In the genomic region with DNA sequence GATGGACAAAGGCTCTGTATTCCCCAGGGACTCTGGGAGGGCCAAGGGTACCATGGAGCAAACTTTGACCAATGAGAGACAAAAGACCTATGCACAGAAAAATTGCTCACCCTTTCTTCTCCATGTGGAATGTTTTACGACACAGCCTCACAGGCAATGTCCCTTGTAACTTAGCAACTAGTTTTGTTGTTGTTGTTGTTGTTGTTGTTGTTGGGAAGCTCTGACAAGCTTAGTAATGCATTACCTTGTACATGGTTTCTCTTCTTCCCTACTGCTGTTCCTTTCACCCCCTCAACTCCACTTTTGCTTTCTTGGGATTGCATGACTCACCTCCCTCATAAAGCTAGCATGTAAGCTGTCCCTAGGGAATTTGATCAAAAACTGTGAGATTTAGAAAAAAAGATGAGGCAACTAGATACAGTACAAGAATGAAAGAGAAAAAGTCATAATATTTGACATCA, we compare ENCODE assay signal across 14 cellular contexts.
DNase-seq lines count a peak whose midpoint lies in the region; ATAC-seq, FAIRE-seq and TF ChIP-seq lines count a peak whose summit lies in the region.
"Had no signal": no experiment of that assay in that cellular context is flagged by ENCODE, and none has a peak within 500 bp of the region (broad histone marks: within the 10 kb centered on the region; RNA-seq: fewer than 3 reads in every experiment).

No MANE protein-coding gene starts in this region.

- H3K36me3 Mint-ChIP-seq in HFFc6 (ENCODE audit: low read depth) (no peaks in the 10 kb centered on the region), astrocyte (ENCODE audit: low read depth, unreplicated experiment) (no peaks in the 10 kb centered on the region)

- peak overlapping the region; percentile 5; the same call in 1 of the 2 replicates for H3K27ac Mint-ChIP-seq in HFFc6
- H3K27ac Mint-ChIP-seq in astrocyte (ENCODE audit: unreplicated experiment), result no peak overlapping the region

- no peaks in the 10 kb centered on the region for H4K20me1 ChIP-seq in astrocyte (ENCODE audit: insufficient read depth, low read length)

- H3K9me3 ChIP-seq in astrocyte (ENCODE audit: insufficient read depth, low read depth, low read length), result no peaks in the 10 kb centered on the region
- H3K9me3 ChIP-seq in mucosa of descending colon, result no peaks in the 10 kb centered on the region
- H3K9me3 ChIP-seq: ascending aorta, HAP-1, right lobe of liver had no signal

- H2AFZ ChIP-seq in astrocyte (ENCODE audit: low read depth, low read length), result no peak overlapping the region

- H3K27ac ChIP-seq in astrocyte (ENCODE audit: low read depth, low read length), result no peak overlapping the region
- H3K27ac ChIP-seq: ascending aorta, right lobe of liver had no signal

- no peaks in the 10 kb centered on the region for H3K79me2 ChIP-seq in astrocyte (ENCODE audit: insufficient read depth, low read length)

- peaks cover 12% of the 10 kb centered on the region for H3K4me1 Mint-ChIP-seq in HFFc6 (ENCODE audit: low read depth)
- H3K4me1 Mint-ChIP-seq in astrocyte (ENCODE audit: low read depth, unreplicated experiment), result peaks cover 4% of the 10 kb centered on the region

- ATAC-seq in mucosa of descending colon, result peak; percentile 16
- ATAC-seq in HG02970 (IDR thresholded peaks at IDR 0.05; ENCODE audit: low FRiP score, unreplicated experiment), result no peak
- ATAC-seq: right lobe of liver had no signal

- no peak overlapping the region for H3K4me2 ChIP-seq in astrocyte (ENCODE audit: low read length)

- H3K4me1 ChIP-seq in astrocyte (ENCODE audit: insufficient read depth, low read length) (no peaks in the 10 kb centered on the region), mucosa of descending colon (ENCODE audit: low read depth) (no peaks in the 10 kb centered on the region)
- H3K4me1 ChIP-seq: HAP-1, right lobe of liver had no signal

- FAIRE-seq in astrocyte (lab: Jason Lieb, UNC) (peak; percentile 83), RCC 7860 (lab: Jason Lieb, UNC) (no peak)

- H3K27me3 Mint-ChIP-seq in HFFc6 (ENCODE audit: insufficient read depth) (peaks cover under 1% of the 10 kb centered on the region; the same call in 1 of the 2 replicates), astrocyte (ENCODE audit: low read depth, unreplicated experiment) (no peaks in the 10 kb centered on the region)

- DNase-seq in AG09319 (ENCODE audit: extremely low read depth, low read depth) (peak; percentile 53), HFFc6 (peak; percentile 57), astrocyte (ENCODE audit: low read depth) (peak; percentile 61), mucosa of descending colon (no peak), RCC 7860 (ENCODE audit: low spot score) (no peak), C1 segment of cervical spinal cord (lab: John Stamatoyannopoulos, UW) (no peak)
- DNase-seq in effector CD4-positive, alpha-beta T cell, result no peak
- DNase-seq: activated CD4-positive, alpha-beta T cell treated with anti-CD3 and anti-CD28 coated beads, Interleukin-2, amount 50 U/mL, for 48 hours; NCI-H1930; right lobe of liver; Right ventricle myocardium superior had no signal

- TF ChIP-seq CTCF in AG09319 (IDR thresholded peaks at IDR 0.05; ENCODE audit: low read depth, low read length) (no peak), HFFc6 (IDR thresholded peaks at IDR 0.05) (no peak), astrocyte (IDR thresholded peaks at IDR 0.05; ENCODE audit: insufficient read depth, low read depth, low read length) (no peak), mucosa of descending colon (IDR thresholded peaks at IDR 0.05) (no peak)

- H3K4me3 Mint-ChIP-seq in HFFc6, result no peak overlapping the region
- H3K4me3 Mint-ChIP-seq in astrocyte (ENCODE audit: unreplicated experiment), result no peak overlapping the region

- no peak overlapping the region for H3K9ac ChIP-seq in astrocyte (ENCODE audit: low read length)

- no peaks in the 10 kb centered on the region for H3K9me3 Mint-ChIP-seq in HFFc6
- H3K9me3 Mint-ChIP-seq in astrocyte (ENCODE audit: unreplicated experiment), result no peaks in the 10 kb centered on the region

- intact Hi-C loops in mucosa of descending colon (cut with DNase I, micrococcal nuclease), result no loop called here

- H3K27me3 ChIP-seq in astrocyte (ENCODE audit: insufficient read depth, low read length), result no peaks in the 10 kb centered on the region
- H3K27me3 ChIP-seq: ascending aorta, right lobe of liver had no signal

- H3K4me3 ChIP-seq in astrocyte (ENCODE audit: insufficient read depth, low read depth, low read length), result no peak overlapping the region
- H3K4me3 ChIP-seq in mucosa of descending colon, result no peak overlapping the region
- H3K4me3 ChIP-seq: ascending aorta, HAP-1, right lobe of liver had no signal

- H3K36me3 ChIP-seq in astrocyte (ENCODE audit: insufficient read depth, low read length) (no peaks in the 10 kb centered on the region), mucosa of descending colon (ENCODE audit: low read depth) (no peaks in the 10 kb centered on the region)
- H3K36me3 ChIP-seq: ascending aorta, HAP-1, right lobe of liver had no signal

Comparison
In these comparisons a context has a peak if more than half of its experiments do, and no peak if none do; other contexts are left out.
1. DNase-seq: peak in AG09319 (single experiment), HFFc6 (single experiment) and astrocyte (single experiment); none in mucosa of descending colon (0 of 3), RCC 7860 (single experiment), effector CD4-positive, alpha-beta T cell (single experiment) and C1 segment of cervical spinal cord (0 of 14).